In the genomic region with DNA sequence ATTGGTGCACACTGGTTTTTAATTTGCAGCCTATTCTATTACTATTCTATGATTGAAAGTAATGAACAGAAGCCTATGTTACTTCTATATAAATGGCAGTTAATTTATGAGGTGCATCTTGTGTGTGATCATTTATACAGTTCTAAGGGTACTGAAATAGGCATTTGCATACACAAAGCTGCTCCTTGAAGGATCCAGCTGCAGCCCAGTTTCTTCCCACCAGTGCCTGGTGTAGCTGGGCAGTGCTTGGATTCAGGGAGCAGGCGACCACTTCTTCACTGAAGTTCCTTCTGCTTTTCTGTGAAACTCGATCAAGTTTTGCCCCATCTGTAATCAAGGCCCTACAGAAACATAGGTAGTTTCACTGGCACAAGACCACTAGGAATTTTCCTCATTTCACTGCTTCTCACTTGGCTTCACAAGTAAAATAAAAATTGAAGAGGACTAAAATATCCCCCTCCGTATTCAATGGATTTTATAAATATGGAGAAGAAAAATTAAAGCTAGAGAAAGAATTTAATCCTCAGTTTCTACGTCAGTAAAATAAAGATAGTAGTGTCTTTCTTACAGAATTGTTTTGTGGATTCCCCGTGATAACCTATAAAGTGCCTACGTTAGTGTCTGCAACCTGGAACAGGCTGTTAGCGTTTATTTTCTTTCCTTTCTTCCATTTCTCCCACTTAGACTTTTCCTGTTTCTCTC, we compare ENCODE assay signal across 10 cellular contexts. TPM values are rescaled to one million over a fixed set of nuclear protein-coding genes. Genes with fewer than 3 reads are reported as not detected.
A peak's percentile ranks its signal among the peaks of the same experiment; 100 is the strongest.
DNase-seq lines count a peak whose midpoint lies in the region; ATAC-seq and TF ChIP-seq lines count a peak whose summit lies in the region.
"Had no signal": no experiment of that assay in that cellular context is flagged by ENCODE, and none has a peak within 500 bp of the region (broad histone marks: within the 10 kb centered on the region; RNA-seq: fewer than 3 reads in every experiment).

No MANE protein-coding gene starts in this region.

- intact Hi-C loops in esophagus squamous epithelium (cut with DNase I) (no loop called here), sigmoid colon (cut with DNase I) (loop anchor here (5.0 to 10.0 kb wide), 5 partner anchors 42 to 357 kb away; a partner anchor contains a TSS)

- no peak for TF ChIP-seq POLR2A in esophagus squamous epithelium (IDR thresholded peaks at IDR 0.05)
- no peak for TF ChIP-seq POLR2A in sigmoid colon (IDR thresholded peaks at IDR 0.05)

- WGBS in esophagus squamous epithelium, 2 donors, result 34 to 52% methylated on average over 7 of the region's 7 CpGs
- WGBS in sigmoid colon, 2 donors, result 57 to 61% methylated on average over 7 of the region's 7 CpGs

- ATAC-seq in SK-N-SH treated with all-trans-retinoic acid at 6 μM for 48 hours, result peak; percentile 5; the same call in 1 of the 3 replicates

- TF ChIP-seq EP300 in sigmoid colon (IDR thresholded peaks at IDR 0.05), result no peak

- TF ChIP-seq CTCF in esophagus squamous epithelium (IDR thresholded peaks at IDR 0.05) (no peak), sigmoid colon (IDR thresholded peaks at IDR 0.05) (no peak)

- peak overlapping the region in 3 of 4 donors; percentile 66 to 84 (median 83) for H3K27ac ChIP-seq in esophagus squamous epithelium
- peak overlapping the region; percentile 62 to 77 (median 71) for H3K27ac ChIP-seq in sigmoid colon
- H3K27ac ChIP-seq: 22Rv1 had no signal

- H3K9me3 ChIP-seq in esophagus squamous epithelium, result no peaks in the 10 kb centered on the region
- no peaks in the 10 kb centered on the region for H3K9me3 ChIP-seq in sigmoid colon

- DNase-seq in DMS 273 (lab: John Stamatoyannopoulos, UW; ENCODE audit: unreplicated experiment), result peak; percentile 31
- no peak for DNase-seq in DMS 273 treated with DMSO at 0.1 percent for 48 hours (lab: John Stamatoyannopoulos, UW)
- no peak for DNase-seq in esophagus squamous epithelium (lab: John Stamatoyannopoulos, UW)
- DNase-seq in sigmoid colon, result no peak
- DNase-seq in OCI-M2 (lab: John Stamatoyannopoulos, UW; ENCODE audit: unreplicated experiment), result no peak
- DNase-seq in HuH-7.5 (ENCODE audit: low spot score), result no peak
- DNase-seq in NCI-H2196 treated with DMSO at 0.1 percent for 48 hours (lab: John Stamatoyannopoulos, UW; ENCODE audit: unreplicated experiment), result no peak
- DNase-seq: NCI-H510A treated with DMSO at 0.1 percent for 48 hours had no signal

- H3K4me3 ChIP-seq in esophagus squamous epithelium (peak overlapping the region in 1 of 4 donors; percentile 36), sigmoid colon (no peak overlapping the region)

- peaks cover 11 to 61% (median 21%) of the 10 kb centered on the region in 3 donors for H3K4me1 ChIP-seq in esophagus squamous epithelium
- H3K4me1 ChIP-seq in sigmoid colon, result peaks cover 0 to 40% (median 27%) of the 10 kb centered on the region in 4 donors

- H3K27me3 ChIP-seq in esophagus squamous epithelium (peaks cover 0 to 56% (median 0%) of the 10 kb centered on the region in 4 donors), sigmoid colon (no peaks in the 10 kb centered on the region)

- H3K36me3 ChIP-seq in esophagus squamous epithelium (peaks cover 0 to 5% (median 0%) of the 10 kb centered on the region in 3 donors), sigmoid colon (peaks cover 0 to 4% (median 0%) of the 10 kb centered on the region in 4 donors)

TF ChIP-seq in SK-N-SH treated with all-trans-retinoic acid at 6 μM for 48 hours, 23 proteins besides CTCF, POLR2A, EP300 and RAD21:
- TF ChIP-seq OSR1 (CRISPR knock-in tag; IDR thresholded peaks at IDR 0.05) (no peak), TCF4 (CRISPR knock-in tag; IDR thresholded peaks at IDR 0.05; ENCODE audit: borderline replicate concordance) (no peak), ZFP30 (CRISPR knock-in tag; IDR thresholded peaks at IDR 0.05) (no peak), GLIS3 (CRISPR knock-in tag; IDR thresholded peaks at IDR 0.05) (no peak), RARB (CRISPR knock-in tag; IDR thresholded peaks at IDR 0.05) (no peak), PPARA (CRISPR knock-in tag; IDR thresholded peaks at IDR 0.05; ENCODE audit: borderline replicate concordance) (no peak)

RNA-seq across cellular contexts. Expression of a gene that starts 1.7 kb away (rescaled TPM):
- total RNA-seq in esophagus squamous epithelium (10 to 100 TPM in 2 of 4 donors, 1 to 10 TPM in 2; 7.2 to 17.9 (median 12.6) TPM), sigmoid colon (10 to 100 TPM; 13.6 to 31.5 (median 18.0) TPM)
- 10 to 100 TPM; 16.2 to 34.9 (median 28.5) TPM for polyA plus RNA-seq in sigmoid colon
